ENCODE assay signal across 20 cellular contexts in the genomic region with DNA sequence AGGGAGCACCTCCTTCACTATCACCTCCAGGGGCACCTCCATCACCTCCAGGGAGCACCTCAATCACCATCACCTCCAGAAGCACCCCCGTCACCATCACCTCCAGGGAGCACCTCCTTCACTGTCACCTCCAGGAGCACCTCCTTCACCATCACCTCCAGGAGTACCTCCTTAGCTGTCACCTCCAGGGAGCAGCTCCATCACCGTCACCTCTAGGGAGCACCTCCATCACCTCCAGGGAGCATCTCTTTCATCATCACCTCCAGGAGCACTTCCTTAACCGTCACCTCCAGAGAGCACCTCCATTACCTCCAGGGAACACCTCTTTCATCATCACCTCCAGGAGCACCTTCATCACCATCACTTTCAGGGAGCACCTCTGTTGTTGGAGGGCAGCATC.
"Had no signal": no experiment of that assay in that cellular context is flagged by ENCODE, and none has a peak within 500 bp of the region (broad histone marks: within the 10 kb centered on the region; RNA-seq: fewer than 3 reads in every experiment).

No MANE protein-coding gene starts in this region.

- H3K4me3 ChIP-seq: esophagus squamous epithelium, lung, prostate gland, right atrium auricular region, SK-N-MC, skin epidermis, testis, upper lobe of left lung had no signal

- H3K4me1 Mint-ChIP-seq: mesothelial cell of epicardium; stimulated activated naive CD8-positive, alpha-beta T cell treated with anti-CD3 and anti-CD28 coated beads, Interleukin-15, amount 100 ng/mL, for 72 hours; WTC11 had no signal

- H3K4me3 Mint-ChIP-seq: activated CD8-positive, alpha-beta T cell treated with anti-CD3 and anti-CD28 coated beads, Interleukin-2, amount 10 ng/mL, durations not matched to agents 7 days and 5 days; dendritic cell treated with granulocyte-macrophage colony-stimulating factor and Interleukin-4, amounts not matched to agents 40 ng/mL and 50 ng/mL, for 4 days; mesothelial cell of epicardium; natural killer cell treated with Interleukin-12 subunit alpha and Interleukin-12 subunit beta and Interleukin-15 and Interleukin-18, amount 100 ng/mL, for 72 hours; stimulated activated naive CD8-positive, alpha-beta T cell treated with anti-CD3 and anti-CD28 coated beads, Interleukin-15, amount 100 ng/mL, for 72 hours; WTC11 had no signal

- DNase-seq: activated CD4-positive, alpha-beta T cell treated with anti-CD3 and anti-CD28 coated beads for 4 hours; activated CD8-positive, alpha-beta T cell treated with anti-CD3 and anti-CD28 coated beads, Interleukin-2, amount 10 ng/mL, durations not matched to agents 7 days and 5 days; activated naive CD4-positive, alpha-beta T cell; effector CD8-positive, alpha-beta T cell; esophagus squamous epithelium; stimulated activated CD4-positive, alpha-beta T cell treated with anti-CD3 and anti-CD28 coated beads, Interleukin-15, amount 100 ng/mL, for 24 hours; stimulated activated CD4-positive, alpha-beta T cell treated with anti-CD3 and anti-CD28 coated beads, Interleukin-2, amount 100 ng/mL, for 48 hours; stimulated activated naive CD8-positive, alpha-beta T cell treated with anti-CD3 and anti-CD28 coated beads, Interleukin-15, amount 100 ng/mL, for 72 hours; testis; upper lobe of left lung had no signal

- ATAC-seq: activated CD8-positive, alpha-beta T cell treated with anti-CD3 and anti-CD28 coated beads, Interleukin-2, amount 10 ng/mL, durations not matched to agents 7 days and 5 days; left colon; natural killer cell treated with Interleukin-12 subunit alpha and Interleukin-12 subunit beta and Interleukin-15 and Interleukin-18, amount 100 ng/mL, for 72 hours; stimulated activated naive CD8-positive, alpha-beta T cell treated with anti-CD3 and anti-CD28 coated beads, Interleukin-15, amount 100 ng/mL, for 72 hours; WTC11 had no signal

- H3K4me1 ChIP-seq: esophagus squamous epithelium, prostate gland, right atrium auricular region, testis, upper lobe of left lung had no signal

- H3K36me3 ChIP-seq: esophagus squamous epithelium, prostate gland, right atrium auricular region, upper lobe of left lung had no signal

- H3K36me3 Mint-ChIP-seq: mesothelial cell of epicardium; natural killer cell treated with Interleukin-12 subunit alpha and Interleukin-12 subunit beta and Interleukin-15 and Interleukin-18, amount 100 ng/mL, for 72 hours had no signal

- H3K27ac ChIP-seq: esophagus squamous epithelium, prostate gland, right atrium auricular region, SK-N-MC, skin epidermis, testis, upper lobe of left lung had no signal

- H3K27me3 ChIP-seq: right atrium auricular region, testis, upper lobe of left lung had no signal

- H3K9me3 Mint-ChIP-seq: dendritic cell treated with granulocyte-macrophage colony-stimulating factor and Interleukin-4, amounts not matched to agents 40 ng/mL and 50 ng/mL, for 4 days; natural killer cell treated with Interleukin-12 subunit alpha and Interleukin-12 subunit beta and Interleukin-15 and Interleukin-18, amount 100 ng/mL, for 72 hours; stimulated activated naive CD8-positive, alpha-beta T cell treated with anti-CD3 and anti-CD28 coated beads, Interleukin-15, amount 100 ng/mL, for 72 hours had no signal

- H3K27ac Mint-ChIP-seq: activated CD8-positive, alpha-beta T cell treated with anti-CD3 and anti-CD28 coated beads, Interleukin-2, amount 10 ng/mL, durations not matched to agents 7 days and 5 days; dendritic cell treated with granulocyte-macrophage colony-stimulating factor and Interleukin-4, amounts not matched to agents 40 ng/mL and 50 ng/mL, for 4 days; mesothelial cell of epicardium; stimulated activated naive CD8-positive, alpha-beta T cell treated with anti-CD3 and anti-CD28 coated beads, Interleukin-15, amount 100 ng/mL, for 72 hours; WTC11 had no signal

- H3K9me3 ChIP-seq: esophagus squamous epithelium, prostate gland, right atrium auricular region, testis, upper lobe of left lung had no signal
